ENCODE assay signal across 8 cellular contexts in the genomic region with DNA sequence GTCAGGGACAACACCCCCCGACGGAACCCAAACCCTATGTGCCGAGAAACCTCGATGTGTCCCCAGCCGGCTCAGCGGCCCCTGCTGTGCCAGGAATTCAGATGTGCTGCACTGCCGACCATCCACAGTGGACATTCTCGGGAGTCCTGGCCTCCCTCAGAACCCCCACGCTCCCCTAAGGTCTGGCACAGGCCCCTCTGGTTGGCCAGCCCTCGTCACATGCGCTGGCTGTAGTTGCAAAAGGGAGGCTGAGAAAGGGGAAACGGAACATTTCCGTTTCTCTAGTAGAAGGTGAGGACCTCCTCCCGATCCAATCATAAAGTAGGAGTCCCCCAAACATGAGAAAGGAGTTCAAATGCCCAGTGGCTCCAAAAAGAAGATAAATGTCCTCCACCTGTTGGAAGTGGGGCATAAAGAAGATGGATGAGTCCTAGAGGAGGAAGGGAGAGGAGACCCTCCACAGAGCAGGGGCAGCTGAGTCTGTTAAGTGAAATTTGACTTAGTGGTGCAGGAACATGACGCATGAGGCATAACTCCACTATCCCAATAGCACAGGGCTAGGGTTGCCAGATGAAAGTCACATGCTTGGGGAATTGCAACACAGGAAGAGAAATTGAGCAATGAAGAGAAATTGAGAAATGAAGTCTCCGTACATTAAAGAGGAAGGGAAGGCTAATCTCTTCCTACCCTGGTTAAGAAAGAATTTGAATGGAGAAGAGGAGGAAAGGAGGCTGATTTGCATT. TPM values are rescaled to one million over a fixed set of nuclear protein-coding genes. Genes with fewer than 3 reads are reported as not detected.
A peak's percentile ranks its signal among the peaks of the same experiment; 100 is the strongest.
DNase-seq lines count a peak whose midpoint lies in the region; ATAC-seq and TF ChIP-seq lines count a peak whose summit lies in the region.

No MANE protein-coding gene starts in this region.

- peaks cover 0 to 3% of the 10 kb centered on the region in 2 experiments; a peak in 1 of 5 replicates for H3K9me3 Mint-ChIP-seq in H9
- no peaks in the 10 kb centered on the region for H3K9me3 Mint-ChIP-seq in T-helper 2 cell treated with Interferon-gamma antibody and Interleukin-4, amounts not matched to agents 5 μg/mL and 100 μg/mL, for 36 hours
- H3K9me3 Mint-ChIP-seq in CD4-positive, alpha-beta T cell, result no peaks in the 10 kb centered on the region

- no peak overlapping the region for H2AFZ ChIP-seq in H9 (ENCODE audit: low read length)

- H2BK20ac ChIP-seq in H9 (ENCODE audit: low read depth, low read length, poor library complexity, severe bottlenecking), result no peak overlapping the region

- H3K23ac ChIP-seq in H9 (ENCODE audit: insufficient read length, low read depth, low read length), result no peak overlapping the region

- H3K36me3 Mint-ChIP-seq in H9 (ENCODE audit: insufficient read depth in 1 of 3, low read depth in 3 of 3), result no peaks in the 10 kb centered on the region
- H3K36me3 Mint-ChIP-seq in T-helper 2 cell treated with Interferon-gamma antibody and Interleukin-4, amounts not matched to agents 5 μg/mL and 100 μg/mL, for 36 hours (ENCODE audit: low read depth), result no peaks in the 10 kb centered on the region
- no peaks in the 10 kb centered on the region for H3K36me3 Mint-ChIP-seq in CD4-positive, alpha-beta T cell (ENCODE audit: low read depth)

- H3K27me3 Mint-ChIP-seq in H9 (ENCODE audit: low read depth), result peaks cover 3% of the 10 kb centered on the region; the same call in 1 of the 2 replicates
- peaks cover 17% of the 10 kb centered on the region for H3K27me3 Mint-ChIP-seq in T-helper 2 cell treated with Interferon-gamma antibody and Interleukin-4, amounts not matched to agents 5 μg/mL and 100 μg/mL, for 36 hours (ENCODE audit: low read depth)
- peaks cover 8% of the 10 kb centered on the region for H3K27me3 Mint-ChIP-seq in CD4-positive, alpha-beta T cell

- H2BK120ac ChIP-seq in H9 (ENCODE audit: low read depth, low read length, poor library complexity, severe bottlenecking), result no peak overlapping the region

- 0 out of 5 replicates have a peak overlapping the region, but pooled peaks of 1 of the 2 experiments have one; percentile 4 for H3K4me3 Mint-ChIP-seq in H9
- no peak overlapping the region for H3K4me3 Mint-ChIP-seq in T-helper 2 cell treated with Interferon-gamma antibody and Interleukin-4, amounts not matched to agents 5 μg/mL and 100 μg/mL, for 36 hours
- H3K4me3 Mint-ChIP-seq in CD4-positive, alpha-beta T cell, result no peak overlapping the region

- H2BK12ac ChIP-seq in H9 (ENCODE audit: insufficient read length, low read depth, low read length), result no peak overlapping the region

- ATAC-seq in left ventricle myocardium superior (peak; percentile 82), sciatic nerve (peak; percentile 94), HG03175 (IDR thresholded peaks at IDR 0.05; ENCODE audit: unreplicated experiment) (no peak)
- no peak for ATAC-seq in CD4-positive, alpha-beta T cell (ENCODE audit: poor library complexity)

- no peak overlapping the region for H3K56ac ChIP-seq in H9 (ENCODE audit: insufficient read length, low read depth, low read length)

- no peak overlapping the region for H3K18ac ChIP-seq in H9 (ENCODE audit: insufficient read length, low read depth, low read length)

- H3K79me1 ChIP-seq in H9 (ENCODE audit: insufficient read depth, low read depth, low read length, poor library complexity, severe bottlenecking), result no peaks in the 10 kb centered on the region

- POLR2A ChIA-PET in CD4-positive, alpha-beta T cell (lab: Charles Lee), result no interaction called here

- no peaks in the 10 kb centered on the region for H3K79me2 ChIP-seq in H9 (ENCODE audit: insufficient read depth, low read length)

- CTCF ChIA-PET in CD4-positive, alpha-beta T cell (lab: Charles Lee), result interaction anchor here (1.0 to 2.0 kb wide), 4 partner anchors 8 to 355 kb away, joined by 3 to 10 read pairs (median 5); no protein-coding TSS in a partner anchor

- no peak overlapping the region for H2AK5ac ChIP-seq in H9 (ENCODE audit: insufficient read length, low read length)

- H3K4ac ChIP-seq in H9 (ENCODE audit: low read depth, low read length), result no peak overlapping the region

- no peaks in the 10 kb centered on the region for H3K27me3 ChIP-seq in H9 (ENCODE audit: insufficient read depth, low read length)
- H3K27me3 ChIP-seq in CD4-positive, alpha-beta T cell (ENCODE audit: control insufficient read depth, insufficient read depth, low read length), result no peaks in the 10 kb centered on the region

- no peak for TF ChIP-seq CTCF in H9 (conservative IDR thresholded peaks at IDR 0.05)
- TF ChIP-seq CTCF in CD4-positive, alpha-beta T cell (IDR thresholded peaks at IDR 0.05), result no peak

- H3K4me1 Mint-ChIP-seq in H9, result peaks cover 20 to 21% of the 10 kb centered on the region in 2 experiments
- peaks cover 18% of the 10 kb centered on the region for H3K4me1 Mint-ChIP-seq in T-helper 2 cell treated with Interferon-gamma antibody and Interleukin-4, amounts not matched to agents 5 μg/mL and 100 μg/mL, for 36 hours (ENCODE audit: low read depth)
- no peaks in the 10 kb centered on the region for H3K4me1 Mint-ChIP-seq in CD4-positive, alpha-beta T cell (ENCODE audit: low read depth)

- H2BK5ac ChIP-seq in H9 (ENCODE audit: insufficient read length, low read length), result no peak overlapping the region

- no peak overlapping the region for H3K9ac ChIP-seq in H9 (ENCODE audit: extremely low read depth, insufficient read length, low read length)

- no peaks in the 10 kb centered on the region for H4K20me1 ChIP-seq in H9 (ENCODE audit: control insufficient read depth, insufficient read depth, insufficient read length)

- 0 out of 2 replicates have a peak, but pooled peaks cover 3% of the 10 kb centered on the region for H3K4me1 ChIP-seq in H9 (ENCODE audit: insufficient read depth, low read length)

- no peak overlapping the region for H3T11ph ChIP-seq in H9 (ENCODE audit: low read length)

- H3K4me2 ChIP-seq in H9 (ENCODE audit: insufficient read depth, insufficient read length, low read length), result no peak overlapping the region

- H3K14ac ChIP-seq in H9 (ENCODE audit: insufficient read depth, low read length), result no peak overlapping the region

- H2BK15ac ChIP-seq in H9 (ENCODE audit: low read depth, low read length), result no peak overlapping the region

- no CpG with 5 or more reads among the region's 16 CpGs for WGBS in H9 (ENCODE audit: extremely low coverage, insufficient read length, low lambda C conversion rate)
- WGBS in adipose tissue, 3 donors, result 34 to 49% (median 37%) methylated on average over 16 of the region's 16 CpGs

- H3K27ac ChIP-seq in H9 (ENCODE audit: insufficient read length, low read depth, low read length) (no peak overlapping the region), adipose tissue (ENCODE audit: low read depth, low read length) (peak overlapping the region; percentile 82)
- no peak overlapping the region for H3K27ac ChIP-seq in CD4-positive, alpha-beta T cell (ENCODE audit: low read depth, low read length)

- no peak overlapping the region for H4K8ac ChIP-seq in H9 (replicated peaks; ENCODE audit: insufficient read length, low read depth, low read length)

- intact Hi-C loops in left ventricle myocardium superior (cut with micrococcal nuclease) (loop anchor here (5.0 kb wide), 1 partner anchor 88 kb away; no protein-coding TSS in a partner anchor), sciatic nerve (cut with DNase I) (loop anchor here (5.0 kb wide), 1 partner anchor 88 kb away; no protein-coding TSS in a partner anchor)
- intact Hi-C loops in CD4-positive, alpha-beta T cell (cut with DNase I, micrococcal nuclease), result loop anchor here in 1 of 2 experiments (2.0 kb wide), 2 partner anchors 88 to 358 kb away; no protein-coding TSS in a partner anchor

- H3K23me2 ChIP-seq in H9 (ENCODE audit: insufficient read length, low read depth, low read length, poor library complexity, severe bottlenecking), result no peaks in the 10 kb centered on the region

- H3K27ac Mint-ChIP-seq in H9, result peak overlapping the region in 2 of 3 experiments; percentile 10 to 47; a peak in 2 of 7 replicates
- no peak overlapping the region for H3K27ac Mint-ChIP-seq in T-helper 2 cell treated with Interferon-gamma antibody and Interleukin-4, amounts not matched to agents 5 μg/mL and 100 μg/mL, for 36 hours
- no peak overlapping the region for H3K27ac Mint-ChIP-seq in CD4-positive, alpha-beta T cell

- H4K5ac ChIP-seq in H9 (ENCODE audit: insufficient read length, low read depth, low read length), result no peak overlapping the region

- peak; percentile 68 for DNase-seq in H9
- DNase-seq in left ventricle myocardium superior, result peak; percentile 78
- DNase-seq in sciatic nerve (ENCODE audit: low spot score), result peak; percentile 77
- no peak for DNase-seq in DMS53 treated with DMSO at 0.1 percent for 48 hours (lab: John Stamatoyannopoulos, UW; ENCODE audit: unreplicated experiment)
- DNase-seq in T-helper 2 cell treated with Interferon-gamma antibody and Interleukin-4, amounts not matched to agents 5 μg/mL and 100 μg/mL, for 36 hours (ENCODE audit: low spot score), result no peak
- DNase-seq in CD4-positive, alpha-beta T cell, result no peak

- no peaks in the 10 kb centered on the region for H3K9me3 ChIP-seq in H9 (ENCODE audit: control insufficient read depth, low read depth, low read length)
- H3K9me3 ChIP-seq in CD4-positive, alpha-beta T cell (ENCODE audit: control insufficient read depth, low read length), result no peaks in the 10 kb centered on the region

- no peak overlapping the region for H4K91ac ChIP-seq in H9 (ENCODE audit: insufficient read length, low read depth, low read length)

RNA-seq across cellular contexts. Expression of a gene that starts 49.3 kb away (rescaled TPM):
- total RNA-seq in H9 (2021) (173 and 187 TPM in 2 replicates), left ventricle myocardium superior (47.9 TPM), sciatic nerve (396 TPM)
- 100 to 1,000 TPM in 1 of 3 donors, 10 to 100 TPM in 2; 28.1 to 116 (median 60.2) TPM for polyA plus RNA-seq in adipose tissue
- total RNA-seq in CD4-positive, alpha-beta T cell, result 100 to 1,000 TPM in 1 of 2 experiments, 10 to 100 TPM in 1; 99.4 to 104 TPM

Comparison
In these comparisons a context has a peak if more than half of its experiments do, and no peak if none do; other contexts are left out.
1. DNase-seq: peak in H9 (single experiment), left ventricle myocardium superior (single experiment) and sciatic nerve (single experiment); none in DMS53 treated with DMSO at 0.1 percent for 48 hours (single experiment), T-helper 2 cell treated with Interferon-gamma antibody and Interleukin-4, amounts not matched to agents 5 μg/mL and 100 μg/mL, for 36 hours (single experiment) and CD4-positive, alpha-beta T cell (0 of 10).
2. H3K27ac Mint-ChIP-seq: peak in H9 (2 of 3); none in T-helper 2 cell treated with Interferon-gamma antibody and Interleukin-4, amounts not matched to agents 5 μg/mL and 100 μg/mL, for 36 hours (single experiment) and CD4-positive, alpha-beta T cell (single experiment).
3. ATAC-seq: peak in left ventricle myocardium superior (single experiment) and sciatic nerve (single experiment); none in HG03175 (single experiment) and CD4-positive, alpha-beta T cell (single experiment).